Comparison of ENCODE assay signal across 10 cellular contexts in the genomic region with DNA sequence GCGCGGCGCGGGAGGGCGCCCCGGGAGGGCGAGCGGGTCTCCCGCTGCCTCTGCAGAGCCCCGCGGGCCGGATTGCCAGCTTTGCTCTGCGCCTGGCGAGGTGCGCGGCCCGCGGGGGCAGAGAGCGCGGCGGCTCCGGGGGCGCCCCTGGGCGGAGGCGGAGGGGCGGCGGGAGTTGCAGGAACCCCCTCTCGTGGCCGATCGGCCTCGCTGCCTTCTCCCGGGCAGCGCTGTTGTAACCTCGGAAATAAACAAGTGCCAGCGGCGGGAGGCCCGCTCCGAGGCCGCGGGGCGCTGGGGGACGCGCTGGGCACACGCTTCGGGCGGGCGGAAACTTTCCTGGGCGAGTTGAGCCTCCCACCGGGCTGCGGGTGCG. TPM values are rescaled to one million over a fixed set of nuclear protein-coding genes. Genes with fewer than 3 reads are reported as not detected.
DNase-seq lines count a peak whose midpoint lies in the region; FAIRE-seq lines count a peak whose summit lies in the region.
"Had no signal": no experiment of that assay in that cellular context is flagged by ENCODE, and none has a peak within 500 bp of the region (broad histone marks: within the 10 kb centered on the region; RNA-seq: fewer than 3 reads in every experiment).

No MANE protein-coding gene starts in this region.

- peak overlapping the region; percentile 66 to 68 for H3K4me3 ChIP-seq in mesenchymal stem cell (ENCODE audit: insufficient read depth in 1 of 2, low read depth in 1 of 2, low read length in 2 of 2)
- H3K4me3 ChIP-seq in CD8-positive, alpha-beta memory T cell (ENCODE audit: low read length): no peak overlapping the region
- H3K4me3 ChIP-seq: HAP-1 had no signal

- H3K23ac ChIP-seq in mesenchymal stem cell (ENCODE audit: low read length in 2 of 2): no peak overlapping the region

- H3K4ac ChIP-seq in mesenchymal stem cell (ENCODE audit: low read depth in 1 of 2, low read length in 2 of 2): no peak overlapping the region

- H3K9me3 Mint-ChIP-seq in CD8-positive, alpha-beta memory T cell: peaks cover 0 to 5% (median 0%) of the 10 kb centered on the region in 5 donors

- H2BK12ac ChIP-seq in mesenchymal stem cell (ENCODE audit: low read length in 2 of 2): peak overlapping the region in 1 of 2 experiments; percentile 25

- peaks cover 0 to 7% of the 10 kb centered on the region in 2 experiments for H3K36me3 ChIP-seq in mesenchymal stem cell (ENCODE audit: control insufficient read depth in 1 of 2, insufficient read depth in 2 of 2, low read depth in 1 of 2, low read length in 2 of 2)
- no peaks in the 10 kb centered on the region for H3K36me3 ChIP-seq in CD8-positive, alpha-beta memory T cell (ENCODE audit: insufficient read depth, low read length)
- H3K36me3 ChIP-seq: HAP-1 had no signal

- no peaks in the 10 kb centered on the region for H3K36me3 Mint-ChIP-seq in CD8-positive, alpha-beta memory T cell

- H2AK5ac ChIP-seq in mesenchymal stem cell (ENCODE audit: low read length, severe bottlenecking): no peak overlapping the region

- H3K14ac ChIP-seq in mesenchymal stem cell (ENCODE audit: low read length in 2 of 2): no peak overlapping the region

- POLR2A ChIA-PET in CD8-positive, alpha-beta memory T cell (lab: Charles Lee): no interaction called here

- under 1% methylated on average over 50 of the region's 51 CpGs for WGBS in mesenchymal stem cell

- no peak overlapping the region for H4K91ac ChIP-seq in mesenchymal stem cell (ENCODE audit: low read length)

- H3K18ac ChIP-seq in mesenchymal stem cell (ENCODE audit: low read depth in 1 of 2, low read length in 2 of 2): peak overlapping the region; percentile 24 to 74

- H3K27ac Mint-ChIP-seq in CD8-positive, alpha-beta memory T cell: no peak overlapping the region

- peak overlapping the region; percentile 82 for H3K4me2 ChIP-seq in mesenchymal stem cell (ENCODE audit: low read length, poor library complexity, severe bottlenecking)

- H2AFZ ChIP-seq in mesenchymal stem cell (ENCODE audit: low read depth, low read length): peak overlapping the region; percentile 65

- H3K9me3 ChIP-seq in mesenchymal stem cell (ENCODE audit: control insufficient read depth, low read length): no peaks in the 10 kb centered on the region
- no peaks in the 10 kb centered on the region for H3K9me3 ChIP-seq in CD8-positive, alpha-beta memory T cell (ENCODE audit: low read length)
- H3K9me3 ChIP-seq: HAP-1 had no signal

- in situ Hi-C loops in ACHN (cut with HindIII; ENCODE audit: low pct_ligation_motif_present, low pct_unique_long_range_greater_than_20kb, low sequenced_read_pairs): no loop called here

- peaks cover 2% of the 10 kb centered on the region for H3K79me1 ChIP-seq in mesenchymal stem cell (replicated peaks; ENCODE audit: low read length, poor library complexity, severe bottlenecking)

- H3K27ac ChIP-seq in mesenchymal stem cell (ENCODE audit: low read length, poor library complexity, severe bottlenecking): no peak overlapping the region
- H3K27ac ChIP-seq in CD8-positive, alpha-beta memory T cell (ENCODE audit: low read depth, low read length): no peak overlapping the region

- no peak overlapping the region for H3K4me3 Mint-ChIP-seq in CD8-positive, alpha-beta memory T cell

- CTCF ChIA-PET in CD8-positive, alpha-beta memory T cell (lab: Charles Lee): no interaction called here

- no peak overlapping the region for H2BK5ac ChIP-seq in mesenchymal stem cell (ENCODE audit: low read depth, low read length, poor library complexity, severe bottlenecking)

- H4K8ac ChIP-seq in mesenchymal stem cell (ENCODE audit: low read length): peak overlapping the region; percentile 72

- peaks cover 0 to 11% (median 3%) of the 10 kb centered on the region in 3 donors for H3K4me1 Mint-ChIP-seq in CD8-positive, alpha-beta memory T cell

- peaks cover 24 to 48% of the 10 kb centered on the region in 2 experiments for H3K27me3 ChIP-seq in mesenchymal stem cell (ENCODE audit: control insufficient read depth in 1 of 2, insufficient read depth in 1 of 2, low read length in 2 of 2)
- H3K27me3 ChIP-seq in CD8-positive, alpha-beta memory T cell (ENCODE audit: insufficient read depth, low read length, poor library complexity, severe bottlenecking): peaks cover 11% of the 10 kb centered on the region

- H2BK15ac ChIP-seq in mesenchymal stem cell (ENCODE audit: low read depth, poor library complexity, severe bottlenecking): peak overlapping the region; percentile 67

- peaks cover 19 to 52% of the 10 kb centered on the region in 2 donors for H3K27me3 Mint-ChIP-seq in CD8-positive, alpha-beta memory T cell

- no peak for FAIRE-seq in GM19239 (lab: Jason Lieb, UNC)

- H3K4me1 ChIP-seq in mesenchymal stem cell (ENCODE audit: control insufficient read depth, insufficient read depth, low read depth, low read length): peaks cover 19% of the 10 kb centered on the region
- H3K4me1 ChIP-seq in CD8-positive, alpha-beta memory T cell (ENCODE audit: insufficient read depth, low read length): no peaks in the 10 kb centered on the region
- H3K4me1 ChIP-seq: HAP-1 had no signal

- peak overlapping the region; percentile 45 for H3K9ac ChIP-seq in mesenchymal stem cell (ENCODE audit: low read length)

- peak overlapping the region; percentile 45 for H2BK120ac ChIP-seq in mesenchymal stem cell (ENCODE audit: low read depth, low read length)

- peak; percentile 48 for DNase-seq in ACHN
- peak; percentile 57 for DNase-seq in HPDE6-E6E7 (ENCODE audit: extremely low spot score)
- peak; percentile 71 for DNase-seq in ecto neural progenitor cell (ENCODE audit: low spot score)
- DNase-seq in mesenchymal stem cell: peak; percentile 65
- DNase-seq in activated naive CD4-positive, alpha-beta T cell treated with anti-CD3 and anti-CD28 coated beads, Interleukin-2, amount 50 U/mL, for 16 hours: no peak
- no peak for DNase-seq in NOMO-1 treated with dmso at 0.1 percent for 144 hours (lab: John Stamatoyannopoulos, UW; ENCODE audit: unreplicated experiment)
- DNase-seq in GM19239 (ENCODE audit: insufficient read length, low spot score): no peak
- no peak for DNase-seq in CD8-positive, alpha-beta memory T cell
- DNase-seq: NCI-H774 had no signal

RNA-seq across cellular contexts. Expression of gene CDH4, which starts 1.2 kb away (rescaled TPM):
- polyA plus RNA-seq in mesenchymal stem cell (2013, experiment 1 of 2): 11.5 TPM
- 11.1 TPM for polyA plus RNA-seq in mesenchymal stem cell (2013, experiment 2 of 2)
- not detected for total RNA-seq in CD8-positive, alpha-beta memory T cell
- 0.22 TPM for polyA plus RNA-seq in CD8-positive, alpha-beta memory T cell

Comparison
In these comparisons a context has a peak if more than half of its experiments do, and no peak if none do; other contexts are left out.
1. DNase-seq: peak in ACHN (single experiment), HPDE6-E6E7 (single experiment), ecto neural progenitor cell (single experiment) and mesenchymal stem cell (single experiment); none in activated naive CD4-positive, alpha-beta T cell treated with anti-CD3 and anti-CD28 coated beads, Interleukin-2, amount 50 U/mL, for 16 hours (single experiment), NOMO-1 treated with dmso at 0.1 percent for 144 hours (single experiment), GM19239 (single experiment) and CD8-positive, alpha-beta memory T cell (0 of 5).